In genomic region chr10:7797582-7797981, GRCh38 we compare ENCODE assay signal across 9 cellular contexts. TPM values are rescaled to one million over a fixed set of nuclear protein-coding genes. Genes with fewer than 3 reads are reported as not detected.
DNase-seq lines count a peak whose midpoint lies in the region; FAIRE-seq and TF ChIP-seq lines count a peak whose summit lies in the region.
"Had no signal": no experiment of that assay in that cellular context is flagged by ENCODE, and none has a peak within 500 bp of the region (broad histone marks: within the 10 kb centered on the region; RNA-seq: fewer than 3 reads in every experiment).

No MANE protein-coding gene starts in this region.

- peak overlapping the region; percentile 13 to 88; a peak in 3 of 4 replicates for H3K27ac ChIP-seq in SK-N-SH (ENCODE audit: low read depth in 2 of 2, low read length in 1 of 2)
- no peak overlapping the region for H3K27ac ChIP-seq in Peyer's patch
- no peak overlapping the region for H3K27ac ChIP-seq in tibial artery

- peaks cover 35% of the 10 kb centered on the region for H3F3A ChIP-seq in SK-N-SH (replicated peaks; ENCODE audit: insufficient read depth)

- no peak overlapping the region for H2AFZ ChIP-seq in SK-N-SH (ENCODE audit: low read depth)

- H3K36me3 ChIP-seq in SK-N-SH (replicated peaks in 1 of 2; ENCODE audit: control insufficient read depth in 1 of 2, insufficient read depth in 2 of 2, low read length in 1 of 2) (peaks cover 50 to 62% of the 10 kb centered on the region in 2 experiments), Peyer's patch (peaks cover 0 to 62% (median 0%) of the 10 kb centered on the region in 3 donors), tibial artery (peaks cover 54 to 55% (median 54%) of the 10 kb centered on the region in 3 donors)

- CTCF ChIA-PET in SK-N-SH (lab: Yijun Ruan, JAX): interaction anchor here (1.1 to 1.3 kb wide), 2 partner anchors 10 to 11 kb away, joined by 3 to 4 read pairs; partner anchors contain the start of genes ATP5F1C and KIN

- 19% methylated on average over 6 of the region's 6 CpGs for WGBS in SK-N-SH (ENCODE audit: low lambda C conversion rate)

- no peaks in the 10 kb centered on the region for H3K9me2 ChIP-seq in SK-N-SH

- no peaks in the 10 kb centered on the region for H3K9me3 ChIP-seq in SK-N-SH
- H3K9me3 ChIP-seq in Peyer's patch: no peaks in the 10 kb centered on the region
- H3K9me3 ChIP-seq in tibial artery: no peaks in the 10 kb centered on the region

- TF ChIP-seq CTCF in SK-N-SH (IDR thresholded peaks at IDR 0.05): no peak
- TF ChIP-seq CTCF in retinal pigment epithelial cell (conservative IDR thresholded peaks at IDR 0.05; ENCODE audit: low read depth, low read length): no peak
- TF ChIP-seq CTCF in Peyer's patch (IDR thresholded peaks at IDR 0.05): no peak
- no peak for TF ChIP-seq CTCF in tibial artery (IDR thresholded peaks at IDR 0.05)

- TF ChIP-seq RAD21 in SK-N-SH (IDR thresholded peaks at IDR 0.05; ENCODE audit: low read length): no peak

- H4K20me1 ChIP-seq in SK-N-SH (ENCODE audit: insufficient read depth): peaks cover 29% of the 10 kb centered on the region

- FAIRE-seq in H54 (lab: Jason Lieb, UNC): peak; percentile 96

- peak in 1 of 2 experiments; percentile 81; a peak in 1 of 4 replicates for TF ChIP-seq EP300 in SK-N-SH (IDR thresholded peaks at IDR 0.05; ENCODE audit: borderline replicate concordance in 1 of 2, low read depth in 1 of 2, low read length in 1 of 2)

- TF ChIP-seq POLR2A in H54 (IDR thresholded peaks at IDR 0.05; ENCODE audit: low read depth, low read length): no peak
- no peak for TF ChIP-seq POLR2A in Peyer's patch (IDR thresholded peaks at IDR 0.05)

- peak overlapping the region; percentile 34 for H3K4me2 ChIP-seq in SK-N-SH

- H3K27me3 ChIP-seq in SK-N-SH (ENCODE audit: insufficient read depth) (no peaks in the 10 kb centered on the region), Peyer's patch (no peaks in the 10 kb centered on the region), tibial artery (no peaks in the 10 kb centered on the region)

- DNase-seq in H54 (ENCODE audit: insufficient read length, low spot score) (peak; percentile 42), SK-N-SH (peak; percentile 17), fibroblast of gingiva (ENCODE audit: low read depth) (peak; percentile 80), retinal pigment epithelial cell (ENCODE audit: low read depth) (peak; percentile 85), Peyer's patch (no peak), tibial artery (no peak), middle frontal gyrus (ENCODE audit: extremely low spot score, low spot score) (no peak)
- DNase-seq: activated B cell treated with CpG ODN at 0.5 μM for 24 hours, NCI-H2081 treated with DMSO at 0.1 percent for 48 hours had no signal

- peaks cover 0 to 18% of the 10 kb centered on the region in 2 experiments for H3K4me1 ChIP-seq in SK-N-SH (ENCODE audit: control insufficient read depth in 1 of 2, insufficient read depth in 2 of 2, low read depth in 1 of 2, low read length in 1 of 2)
- H3K4me1 ChIP-seq in Peyer's patch: peaks cover 0 to 21% (median 0%) of the 10 kb centered on the region in 4 donors
- peaks cover 0 to 27% (median 2%) of the 10 kb centered on the region in 4 donors for H3K4me1 ChIP-seq in tibial artery

- peak overlapping the region in 1 of 2 experiments; percentile 0; a peak in 1 of 4 replicates for H3K4me3 ChIP-seq in SK-N-SH (ENCODE audit: low read depth in 2 of 2, low read length in 1 of 2)
- H3K4me3 ChIP-seq in retinal pigment epithelial cell (ENCODE audit: low read length): no peak overlapping the region
- H3K4me3 ChIP-seq in Peyer's patch: no peak overlapping the region
- no peak overlapping the region for H3K4me3 ChIP-seq in tibial artery

- intact Hi-C loops in tibial artery (cut with DNase I; ENCODE audit: low total_unique reads): no loop called here

- H3K79me2 ChIP-seq in SK-N-SH (ENCODE audit: insufficient read depth): peaks cover 70% of the 10 kb centered on the region

- POLR2A ChIA-PET in SK-N-SH (lab: Yijun Ruan, JAX): no interaction called here

- H3K9ac ChIP-seq in SK-N-SH: peak overlapping the region; percentile 36; the same call in 1 of the 2 replicates

TF ChIP-seq in SK-N-SH, 30 proteins besides CTCF, POLR2A, EP300 and RAD21:
- TF ChIP-seq FOSL2 (IDR thresholded peaks at IDR 0.05; ENCODE audit: borderline replicate concordance, low read depth): peak; percentile 92
- peak; percentile 91 for TF ChIP-seq JUND (IDR thresholded peaks at IDR 0.05)
- peak; percentile 69; the same call in 1 of the 2 replicates for TF ChIP-seq MAX (IDR thresholded peaks at IDR 0.05; ENCODE audit: low read depth)
- TF ChIP-seq IRF3 (IDR thresholded peaks at IDR 0.05; ENCODE audit: low read depth, low read length): no peak
- peak; percentile 46; the same call in 1 of the 2 replicates for TF ChIP-seq MEF2A (IDR thresholded peaks at IDR 0.05; ENCODE audit: borderline replicate concordance, low read depth)
- peak; percentile 55; the same call in 1 of the 2 replicates for TF ChIP-seq NFIC (IDR thresholded peaks at IDR 0.05; ENCODE audit: borderline replicate concordance)
- peak; percentile 80 for TF ChIP-seq TEAD4 (IDR thresholded peaks at IDR 0.05; ENCODE audit: borderline replicate concordance, insufficient read depth)
- TF ChIP-seq, protein P1, sequence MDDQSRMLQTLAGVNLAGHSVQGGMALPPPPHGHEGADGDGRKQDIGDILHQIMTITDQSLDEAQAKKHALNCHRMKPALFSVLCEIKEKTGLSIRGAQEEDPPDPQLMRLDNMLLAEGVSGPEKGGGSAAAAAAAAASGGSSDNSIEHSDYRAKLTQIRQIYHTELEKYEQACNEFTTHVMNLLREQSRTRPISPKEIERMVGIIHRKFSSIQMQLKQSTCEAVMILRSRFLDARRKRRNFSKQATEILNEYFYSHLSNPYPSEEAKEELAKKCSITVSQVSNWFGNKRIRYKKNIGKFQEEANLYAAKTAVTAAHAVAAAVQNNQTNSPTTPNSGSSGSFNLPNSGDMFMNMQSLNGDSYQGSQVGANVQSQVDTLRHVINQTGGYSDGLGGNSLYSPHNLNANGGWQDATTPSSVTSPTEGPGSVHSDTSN (IDR thresholded peaks at IDR 0.05): peak; percentile 83
- TF ChIP-seq TCF12 (IDR thresholded peaks at IDR 0.05): peak; percentile 77
- peak; percentile 65; the same call in 1 of the 2 replicates for TF ChIP-seq YY1 (IDR thresholded peaks at IDR 0.05; ENCODE audit: low read depth)
- no peak for TF ChIP-seq RFX5 (IDR thresholded peaks at IDR 0.05; ENCODE audit: low read length)
- 0 out of 2 replicates have a peak, but pooled peaks have one; percentile 12 for TF ChIP-seq ELF1 (IDR thresholded peaks at IDR 0.05)
- TF ChIP-seq REST (IDR thresholded peaks at IDR 0.05; ENCODE audit: low read depth, low read length): no peak
- peak; percentile 50; the same call in 1 of the 2 replicates for TF ChIP-seq RXRA (IDR thresholded peaks at IDR 0.05; ENCODE audit: borderline replicate concordance, low read depth)

RNA-seq across cellular contexts. Expression of gene ATP5F1C, which starts 9.6 kb away (rescaled TPM):
- 299 and 331 TPM in 2 replicates for polyA plus RNA-seq in SK-N-SH (2012; rRNA removed)
- polyA plus RNA-seq in SK-N-SH (2012; cell fraction: cytosol; rRNA removed): 366 and 469 TPM in 2 replicates
- polyA plus RNA-seq in SK-N-SH (2012; cell fraction: nucleus; rRNA removed): 138 and 187 TPM in 2 replicates
- total RNA-seq in Peyer's patch: 100 to 1,000 TPM; 306 to 448 (median 398) TPM

RNA-seq across cellular contexts. Expression of gene KIN, which starts 9.8 kb away (rescaled TPM):
- 3.2 and 4.4 TPM in 2 replicates for polyA plus RNA-seq in SK-N-SH (2012; rRNA removed)
- 3.2 and 7.9 TPM in 2 replicates for polyA plus RNA-seq in SK-N-SH (2012; cell fraction: cytosol; rRNA removed)
- polyA plus RNA-seq in SK-N-SH (2012; cell fraction: nucleus; rRNA removed): 4.1 and 10.3 TPM in 2 replicates
- total RNA-seq in Peyer's patch: 10 to 100 TPM in 3 of 4 donors, 1 to 10 TPM in 1; 8.9 to 25.6 (median 11.8) TPM

RNA-seq across cellular contexts. Expression of gene TAF3, which starts 20.7 kb away (rescaled TPM):
- polyA plus RNA-seq in SK-N-SH (2012; rRNA removed): 1.7 and 2.4 TPM in 2 replicates
- 2.6 and 2.7 TPM in 2 replicates for polyA plus RNA-seq in SK-N-SH (2012; cell fraction: cytosol; rRNA removed)
- 1.9 and 2.3 TPM in 2 replicates for polyA plus RNA-seq in SK-N-SH (2012; cell fraction: nucleus; rRNA removed)
- total RNA-seq in Peyer's patch: 10 to 100 TPM in 1 of 4 donors, 1 to 10 TPM in 3; 5.1 to 22.3 (median 7.1) TPM

Comparison
In these comparisons a context has a peak if more than half of its experiments do, and no peak if none do; other contexts are left out.
1. DNase-seq: peak in H54 (single experiment), SK-N-SH (single experiment), fibroblast of gingiva (single experiment) and retinal pigment epithelial cell (single experiment); none in Peyer's patch (0 of 3), tibial artery (0 of 2) and middle frontal gyrus (single experiment).
2. H3K27ac ChIP-seq: peak in SK-N-SH (2 of 2); none in Peyer's patch (0 of 4) and tibial artery (0 of 2).